In genomic region chr11:12845739-12846358, GRCh38 we compare ENCODE assay signal across 8 cellular contexts.
A peak's percentile ranks its signal among the peaks of the same experiment; 100 is the strongest.
DNase-seq lines count a peak whose midpoint lies in the region; ATAC-seq, FAIRE-seq and TF ChIP-seq lines count a peak whose summit lies in the region.

No MANE protein-coding gene starts in this region.

- TF ChIP-seq CTCF in pancreas (IDR thresholded peaks at IDR 0.05), result no peak

- WGBS in pancreas, 2 donors, result 9 to 16% methylated on average over 10 of the region's 10 CpGs

- H3K9me3 ChIP-seq in pancreas, result no peaks in the 10 kb centered on the region

- H3K4me1 ChIP-seq in pancreas, result peaks cover 3 to 52% (median 43%) of the 10 kb centered on the region in 3 donors

- H3K36me3 ChIP-seq in pancreas, result no peaks in the 10 kb centered on the region

- no peak overlapping the region for H3K4me3 ChIP-seq in pancreas

- intact Hi-C loops in pancreas (cut with DNase I), result no loop called here

- no peak for FAIRE-seq in pancreas (lab: Jason Lieb, UNC)
- no peak for FAIRE-seq in HTR-8/SVneo (lab: Jason Lieb, UNC)

- ATAC-seq in pancreas (peak; percentile 83 to 93 (median 85)), HG02623 (IDR thresholded peaks at IDR 0.05; ENCODE audit: unreplicated experiment) (no peak)

- H3K27ac ChIP-seq in pancreas, result peak overlapping the region; percentile 2 to 74 (median 73)

- H3K27me3 ChIP-seq in pancreas, result no peaks in the 10 kb centered on the region

- DNase-seq in ELR (ENCODE audit: low read depth) (peak; percentile 11), NCI-H510A treated with DMSO at 0.1 percent for 48 hours (lab: John Stamatoyannopoulos, UW) (peak; percentile 85), fibroblast of gingiva (ENCODE audit: low read depth) (peak; percentile 50), pancreas (peak; percentile 45 to 83 (median 64)), HCEC 1CT (no peak), HTR-8/SVneo (ENCODE audit: insufficient read length, low spot score) (no peak)
- no peak for DNase-seq in central memory CD4-positive, alpha-beta T cell

Comparison
In these comparisons a context has a peak if more than half of its experiments do, and no peak if none do; other contexts are left out.
1. DNase-seq: peak in ELR (single experiment), NCI-H510A treated with DMSO at 0.1 percent for 48 hours (single experiment), fibroblast of gingiva (single experiment) and pancreas (6 of 6); none in HCEC 1CT (single experiment), central memory CD4-positive, alpha-beta T cell (single experiment) and HTR-8/SVneo (single experiment).